Comparison of ENCODE assay signal across 1 cellular context in genomic region chr10:5964736-5965135, GRCh38.
TF ChIP-seq lines count a peak whose summit lies in the region.

No MANE protein-coding gene starts in this region.

TF ChIP-seq in H1, 55 proteins besides CTCF, POLR2A, EP300 and RAD21 (continued from another document):
- no peak for TF ChIP-seq TAF1 (IDR thresholded peaks at IDR 0.05; ENCODE audit: low read depth, low read length)
- no peak for TF ChIP-seq USF2 (IDR thresholded peaks at IDR 0.05; ENCODE audit: low read length)
TF ChIP-seq in H1: peak in this region for 0.
